ENCODE assay signal across 2 cellular contexts in genomic region chr11:62566247-62566646, GRCh38.
TF ChIP-seq lines count a peak whose summit lies in the region.

No MANE protein-coding gene starts in this region.

TF ChIP-seq in A549, 52 proteins besides CTCF, POLR2A, EP300 and RAD21:
- TF ChIP-seq USF2 (IDR thresholded peaks at IDR 0.05) = no peak
- no peak for TF ChIP-seq CHD2 (IDR thresholded peaks at IDR 0.05; ENCODE audit: low read length, partially characterized antibody)
- TF ChIP-seq SMC3 (IDR thresholded peaks at IDR 0.05) = no peak
- no peak for TF ChIP-seq RARB (CRISPR knock-in tag; IDR thresholded peaks at IDR 0.05)
- TF ChIP-seq HDAC2 (IDR thresholded peaks at IDR 0.05) = no peak
- no peak for TF ChIP-seq HOXA7 (CRISPR knock-in tag; IDR thresholded peaks at IDR 0.05)
- TF ChIP-seq ZC3H11A (IDR thresholded peaks at IDR 0.05) = no peak
TF ChIP-seq in A549: peak in this region for 0.

TF ChIP-seq in HepG2, 621 proteins besides CTCF, POLR2A, EP300 and RAD21:
- no peak for TF ChIP-seq ZNF318 (CRISPR knock-in tag; IDR thresholded peaks at IDR 0.05)
- no peak for TF ChIP-seq MTF2 (CRISPR knock-in tag; IDR thresholded peaks at IDR 0.05; ENCODE audit: borderline replicate concordance)
- peak in 1 of 2 experiments; percentile 16; a peak in 1 of 4 replicates for TF ChIP-seq MAFK (conservative IDR thresholded peaks at IDR 0.05 in 1 of 2, IDR thresholded peaks at IDR 0.05 in 1 of 2; ENCODE audit: low read length in 2 of 2)
- TF ChIP-seq HIC2 (CRISPR knock-in tag; IDR thresholded peaks at IDR 0.05; ENCODE audit: low read depth) = no peak
- TF ChIP-seq ZBTB33 (CRISPR knock-in tag; IDR thresholded peaks at IDR 0.05) = peak; percentile 74
- 0 out of 2 replicates have a peak, but pooled peaks have one; percentile 5 for TF ChIP-seq MAFF (IDR thresholded peaks at IDR 0.05; ENCODE audit: low read depth, low read length)
- no peak for TF ChIP-seq ZFP62 (CRISPR knock-in tag; IDR thresholded peaks at IDR 0.05)
- TF ChIP-seq FOXO1 (CRISPR knock-in tag; IDR thresholded peaks at IDR 0.05) = no peak
